16 cellular contexts compared by ENCODE assay signal in the genomic region with DNA sequence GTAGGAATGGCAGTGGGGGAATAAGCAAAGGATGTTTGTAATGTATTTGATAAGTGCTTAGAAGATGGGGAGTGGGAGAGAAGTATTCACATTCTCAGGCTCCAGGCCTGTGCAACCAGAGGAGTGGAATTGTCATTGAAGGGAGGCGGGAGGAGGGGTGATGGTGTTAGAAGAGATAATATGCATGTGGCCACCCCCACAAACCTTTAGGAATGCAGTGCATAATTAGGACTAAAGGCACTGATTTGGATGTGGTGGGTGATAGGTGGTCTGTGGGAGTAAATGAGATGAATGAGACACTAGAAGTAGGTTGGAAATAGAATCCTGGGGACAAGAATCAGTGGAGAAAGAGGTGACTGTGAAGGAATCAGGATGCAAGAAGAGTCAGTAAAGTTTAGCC.
"Had no signal": no experiment of that assay in that cellular context is flagged by ENCODE, and none has a peak within 500 bp of the region (broad histone marks: within the 10 kb centered on the region; RNA-seq: fewer than 3 reads in every experiment).

No MANE protein-coding gene starts in this region.

- H3K4me3 Mint-ChIP-seq: activated CD8-positive, alpha-beta T cell treated with anti-CD3 and anti-CD28 coated beads, Interleukin-2, amount 10 ng/mL, durations not matched to agents 7 days and 5 days; activated T-cell treated with anti-CD3 and anti-CD28 coated beads, Interleukin-2, amount 50 U/mL, for 4 hours; brain; mesothelial cell of epicardium; natural killer cell treated with Interleukin-12 subunit alpha and Interleukin-12 subunit beta and Interleukin-15 and Interleukin-18, amount 100 ng/mL, for 72 hours had no signal

- H3K4me1 Mint-ChIP-seq: brain, mesothelial cell of epicardium had no signal

- ATAC-seq: activated CD4-positive, CD25-positive, alpha-beta regulatory T cell treated with anti-CD3 and anti-CD28 coated beads, Interleukin-2, amount 50 U/mL, for 24 hours; activated CD8-positive, alpha-beta T cell treated with anti-CD3 and anti-CD28 coated beads, Interleukin-2, amount 10 ng/mL, durations not matched to agents 7 days and 5 days; activated T-cell treated with anti-CD3 and anti-CD28 coated beads, Interleukin-2, amount 50 U/mL, for 4 hours; left lung; natural killer cell treated with Interleukin-12 subunit alpha and Interleukin-12 subunit beta and Interleukin-15 and Interleukin-18, amount 100 ng/mL, for 72 hours had no signal

- H3K9me3 Mint-ChIP-seq: activated T-cell treated with anti-CD3 and anti-CD28 coated beads, Interleukin-2, amount 50 U/mL, for 4 hours; brain; mesothelial cell of epicardium; natural killer cell treated with Interleukin-12 subunit alpha and Interleukin-12 subunit beta and Interleukin-15 and Interleukin-18, amount 100 ng/mL, for 72 hours had no signal

- H3K27ac Mint-ChIP-seq: activated CD8-positive, alpha-beta T cell treated with anti-CD3 and anti-CD28 coated beads, Interleukin-2, amount 10 ng/mL, durations not matched to agents 7 days and 5 days; mesothelial cell of epicardium; progenitor cell of endocrine pancreas had no signal

- H3K27me3 Mint-ChIP-seq: brain; natural killer cell treated with Interleukin-12 subunit alpha and Interleukin-12 subunit beta and Interleukin-15 and Interleukin-18, amount 100 ng/mL, for 72 hours; progenitor cell of endocrine pancreas had no signal

- DNase-seq: activated CD4-positive, alpha-beta T cell treated with anti-CD3 and anti-CD28 coated beads, Interleukin-2, amount 50 U/mL, for 1 hour; activated CD8-positive, alpha-beta T cell treated with anti-CD3 and anti-CD28 coated beads, Interleukin-2, amount 10 ng/mL, durations not matched to agents 7 days and 5 days; activated effector memory CD4-positive, alpha-beta T cell treated with Interleukin-2 at 50 U/mL for 16 hours; activated naive CD4-positive, alpha-beta T cell treated with anti-CD3 and anti-CD28 coated beads, Interleukin-2, amount 50 U/mL, for 16 hours; activated T-cell treated with anti-CD3 and anti-CD28 coated beads, Interleukin-2, amount 50 U/mL, for 4 hours; aorta; foreskin fibroblast; kidney; left lung; stimulated activated CD4-positive, alpha-beta T cell treated with anti-CD3 and anti-CD28 coated beads, Interleukin-4, amount 100 ng/mL, for 1 hour; stomach had no signal
